9 cellular contexts compared by ENCODE assay signal in genomic region chr14:104681689-104682074, GRCh38. TPM values are rescaled to one million over a fixed set of nuclear protein-coding genes. Genes with fewer than 3 reads are reported as not detected.
DNase-seq lines count a peak whose midpoint lies in the region; ATAC-seq, FAIRE-seq and TF ChIP-seq lines count a peak whose summit lies in the region.
"Had no signal": no experiment of that assay in that cellular context is flagged by ENCODE, and none has a peak within 500 bp of the region (broad histone marks: within the 10 kb centered on the region; RNA-seq: fewer than 3 reads in every experiment).

No MANE protein-coding gene starts in this region.

- intact Hi-C loops in K562 (cut with micrococcal nuclease), result no loop called here
- intact Hi-C loops in activated naive CD4-positive, alpha-beta T cell treated with anti-CD3 and anti-CD28 coated beads for 36 hours (cut with micrococcal nuclease), result no loop called here

- H3K36me3 ChIP-seq in K562 (ENCODE audit: control insufficient read depth, insufficient read depth, low read length), result no peaks in the 10 kb centered on the region
- H3K36me3 ChIP-seq in iPS DF 6.9 (ENCODE audit: control insufficient read depth, insufficient read depth, low read length), result no peaks in the 10 kb centered on the region

- TF ChIP-seq RAD21 in K562 (CRISPR knock-in tag; conservative IDR thresholded peaks at IDR 0.05 in 1 of 2, IDR thresholded peaks at IDR 0.05 in 1 of 2), result no peak

- H3K4me3 Mint-ChIP-seq in activated naive CD4-positive, alpha-beta T cell treated with anti-CD3 and anti-CD28 coated beads for 36 hours, result no peak overlapping the region
- H3K4me3 Mint-ChIP-seq in activated T-cell treated with anti-CD3 and anti-CD28 coated beads, Interleukin-2, amount 50 U/mL, for 24 hours, result no peak overlapping the region

- H3K79me2 ChIP-seq in K562 (ENCODE audit: control insufficient read depth, insufficient read depth, low read length), result no peaks in the 10 kb centered on the region

- H3K9me3 ChIP-seq in K562 (replicated peaks; ENCODE audit: control insufficient read depth, insufficient read depth, low read depth, low read length) (no peaks in the 10 kb centered on the region), iPS DF 6.9 (ENCODE audit: control insufficient read depth, insufficient read depth, low read length) (no peaks in the 10 kb centered on the region)

- FAIRE-seq in K562 (lab: Jason Lieb, UNC), result no peak

- H3K9me3 Mint-ChIP-seq in activated naive CD4-positive, alpha-beta T cell treated with anti-CD3 and anti-CD28 coated beads for 36 hours, result no peaks in the 10 kb centered on the region
- H3K9me3 Mint-ChIP-seq in activated T-cell treated with anti-CD3 and anti-CD28 coated beads, Interleukin-2, amount 50 U/mL, for 24 hours, result no peaks in the 10 kb centered on the region
- H3K9me3 Mint-ChIP-seq: activated B cell treated with CpG ODN at 0.5 μM for 24 hours had no signal

- POLR2A ChIA-PET in K562 (lab: Yijun Ruan, JAX), result interaction anchor here (0.7 kb wide), 2 partner anchors 169 to 211 kb away, joined by 3 to 4 read pairs; no protein-coding TSS in a partner anchor

- DNase-seq in HPDE6-E6E7 (ENCODE audit: extremely low spot score) (peak; percentile 56), K562 (ENCODE audit: extremely low read depth in 1 of 4, low spot score in 3 of 4) (no peak), iPS DF 6.9 (ENCODE audit: low read depth, low spot score) (peak; percentile 84), skeletal muscle cell (ENCODE audit: low read depth) (peak; percentile 41), NCI-H1417 treated with DMSO at 0.1 percent for 48 hours (lab: John Stamatoyannopoulos, UW) (no peak), NCI-H2107 treated with DMSO at 0.1 percent for 48 hours (lab: John Stamatoyannopoulos, UW; ENCODE audit: unreplicated experiment) (no peak)
- DNase-seq in activated naive CD4-positive, alpha-beta T cell treated with anti-CD3 and anti-CD28 coated beads for 36 hours, result no peak
- no peak for DNase-seq in activated T-cell treated with anti-CD3 and anti-CD28 coated beads, Interleukin-2, amount 50 U/mL, for 24 hours

- no peak for ATAC-seq in K562

- no peak overlapping the region for H2AFZ ChIP-seq in K562 (ENCODE audit: low read depth, low read length)

- H3K27me3 ChIP-seq in K562 (ENCODE audit: control insufficient read depth in 2 of 2, insufficient read depth in 2 of 2, low read length in 2 of 2), result no peaks in the 10 kb centered on the region
- no peaks in the 10 kb centered on the region for H3K27me3 ChIP-seq in iPS DF 6.9 (ENCODE audit: control insufficient read depth, insufficient read depth, low read length)

- in situ Hi-C loops in K562 (cut with MboI), result no loop called here

- H3K27ac ChIP-seq in K562 (ENCODE audit: extremely low read depth, low read depth, low read length) (no peak overlapping the region), iPS DF 6.9 (ENCODE audit: low read length) (no peak overlapping the region)

- H3K27me3 Mint-ChIP-seq in activated naive CD4-positive, alpha-beta T cell treated with anti-CD3 and anti-CD28 coated beads for 36 hours (ENCODE audit: low read depth), result no peaks in the 10 kb centered on the region
- no peaks in the 10 kb centered on the region for H3K27me3 Mint-ChIP-seq in activated T-cell treated with anti-CD3 and anti-CD28 coated beads, Interleukin-2, amount 50 U/mL, for 24 hours
- H3K27me3 Mint-ChIP-seq: activated B cell treated with CpG ODN at 0.5 μM for 24 hours had no signal

- H3K9ac ChIP-seq in K562 (ENCODE audit: insufficient read depth in 1 of 2, low read depth in 2 of 2, low read length in 2 of 2), result peak overlapping the region in 1 of 2 experiments; percentile 79; a peak in 2 of 4 replicates

- H3K27ac Mint-ChIP-seq in activated naive CD4-positive, alpha-beta T cell treated with anti-CD3 and anti-CD28 coated beads for 36 hours, result no peak overlapping the region
- H3K27ac Mint-ChIP-seq in activated T-cell treated with anti-CD3 and anti-CD28 coated beads, Interleukin-2, amount 50 U/mL, for 24 hours, result no peak overlapping the region

- TF ChIP-seq EP300 in K562 (IDR thresholded peaks at IDR 0.05; ENCODE audit: low read length), result no peak

- H3K4me3 ChIP-seq in K562, result no peak overlapping the region
- H3K4me3 ChIP-seq in iPS DF 6.9 (ENCODE audit: low read length), result no peak overlapping the region; the same call in 1 of the 2 replicates
- H3K4me3 ChIP-seq in skeletal muscle cell (ENCODE audit: low read depth, low read length), result peak overlapping the region; percentile 21

- no peaks in the 10 kb centered on the region for H3K9me1 ChIP-seq in K562 (ENCODE audit: control insufficient read depth, insufficient read depth, low read length)

- BruUV-seq in K562 (replicated peaks; lab: Mats Ljungman, UMichigan), result no TSS peak

- CTCF ChIA-PET in K562 (lab: Yijun Ruan, JAX; ENCODE audit: low intra/inter-chr PET ratio), result no interaction called here
- CTCF ChIA-PET in activated naive CD4-positive, alpha-beta T cell treated with anti-CD3 and anti-CD28 coated beads for 36 hours (lab: Charles Lee), result no interaction called here

- no peak overlapping the region for H3K4me2 ChIP-seq in K562 (ENCODE audit: insufficient read depth, low read length)

- no peak for TF ChIP-seq CTCF in K562 (IDR thresholded peaks at IDR 0.05 in 2 of 3, conservative IDR thresholded peaks at IDR 0.05 in 1 of 3; ENCODE audit: insufficient read depth in 2 of 3, low read depth in 1 of 3, low read length in 3 of 3)

- H3K4me1 Mint-ChIP-seq in activated naive CD4-positive, alpha-beta T cell treated with anti-CD3 and anti-CD28 coated beads for 36 hours (ENCODE audit: low read depth), result peaks cover 17% of the 10 kb centered on the region
- H3K4me1 Mint-ChIP-seq in activated T-cell treated with anti-CD3 and anti-CD28 coated beads, Interleukin-2, amount 50 U/mL, for 24 hours (ENCODE audit: low read depth), result peaks cover 28% of the 10 kb centered on the region

- no peaks in the 10 kb centered on the region for H3K36me3 Mint-ChIP-seq in activated naive CD4-positive, alpha-beta T cell treated with anti-CD3 and anti-CD28 coated beads for 36 hours (ENCODE audit: low read depth)
- H3K36me3 Mint-ChIP-seq in activated T-cell treated with anti-CD3 and anti-CD28 coated beads, Interleukin-2, amount 50 U/mL, for 24 hours (ENCODE audit: low read depth), result no peaks in the 10 kb centered on the region

- H4K20me1 ChIP-seq in K562 (replicated peaks; ENCODE audit: control insufficient read depth, insufficient read depth, low read length), result no peaks in the 10 kb centered on the region

- TF ChIP-seq POLR2A in K562 (conservative IDR thresholded peaks at IDR 0.05), result no peak

- H3K4me1 ChIP-seq in K562 (replicated peaks in 1 of 2; ENCODE audit: control insufficient read depth in 2 of 2, insufficient read depth in 2 of 2, low read length in 2 of 2) (peaks cover 31 to 60% of the 10 kb centered on the region in 2 experiments), iPS DF 6.9 (ENCODE audit: control insufficient read depth, insufficient read depth, low read length) (peaks cover 20% of the 10 kb centered on the region)

- WGBS in K562 (ENCODE audit: insufficient coverage, low coverage, missing lambda C conversion rate), result 39% methylated on average over 6 of the region's 11 CpGs
- WGBS in iPS DF 6.9 (ENCODE audit: insufficient coverage, insufficient read length), result no CpG with 5 or more reads among the region's 11 CpGs

TF ChIP-seq in K562, 482 proteins besides CTCF, POLR2A, EP300 and RAD21 (continues in another document):
- TF ChIP-seq GABPA (tag; conservative IDR thresholded peaks at IDR 0.05; ENCODE audit: low read depth), result 0 out of 2 replicates have a peak, but pooled peaks have one; percentile 13

RNA-seq across cellular contexts. Expression of gene INF2, which starts 7.7 kb away (rescaled TPM):
- 30.6 and 91.0 TPM in 2 replicates for total RNA-seq in K562 (2011; cell fraction: chromatin; rRNA removed; ENCODE audit: low replicate concordance)
- total RNA-seq in K562 (2011; cell fraction: nucleolus; rRNA removed), result 44.5 and 47.5 TPM in 2 replicates
- 33.6 and 37.9 TPM in 2 replicates for total RNA-seq in K562 (2011; cell fraction: nucleoplasm; rRNA removed)
- total RNA-seq in K562 (2014; rRNA removed) (24.9 and 28.8 TPM in 2 replicates), K562 (2014; rRNA removed; fragmentation: Illumina TruSeq; extraction: Trizol) (2.8 and 4.4 TPM in 2 replicates), K562 (2015; rRNA removed; fragmentation: Illumina TruSeq; extraction: Trizol) (7.8 and 8.7 TPM in 2 replicates), K562 (2021) (30.7 and 31.3 TPM in 2 replicates)
- polyA plus RNA-seq in K562 (2011; rRNA removed) (8.3 and 13.8 TPM in 2 replicates), K562 (2014; fragmentation: Illumina TruSeq; extraction: Trizol) (7.2 and 12.4 TPM in 2 replicates), K562 (2014; fragmentation: Nextera tagmentation; extraction: Ambion mirVana) (1 to 10 TPM in 1 of 2 experiments, under 1 TPM in 1; 0.56 to 1.4 TPM), K562 (2014; rRNA removed) (26.2 and 28.2 TPM in 2 replicates)
- polyA plus RNA-seq in K562 (2011; cell fraction: cytosol; rRNA removed), result 13.6 and 29.1 TPM in 2 replicates
- polyA plus RNA-seq in K562 (2011; cell fraction: nucleus; rRNA removed), result 35.1 and 63.6 TPM in 2 replicates
- polyA plus RNA-seq in K562 (2012), result 15.0 and 19.9 TPM in 2 replicates
- polyA minus RNA-seq in K562 (2011; rRNA and poly(A)+ RNA removed), result 3.5 and 6.1 TPM in 2 replicates
- polyA minus RNA-seq in K562 (2011; cell fraction: cytosol; rRNA and poly(A)+ RNA removed), result 8.0 and 13.7 TPM in 2 replicates
- polyA minus RNA-seq in K562 (2011; cell fraction: nucleus; rRNA and poly(A)+ RNA removed), result 9.4 and 12.0 TPM in 2 replicates
- 10 to 100 TPM; 50.7 to 50.9 TPM for total RNA-seq in activated naive CD4-positive, alpha-beta T cell treated with anti-CD3 and anti-CD28 coated beads for 36 hours

RNA-seq across cellular contexts. Expression of gene ADSS1, which starts 42.3 kb away (rescaled TPM):
- total RNA-seq in K562 (2011; cell fraction: chromatin; rRNA removed; ENCODE audit: low replicate concordance), result 17.1 and 35.0 TPM in 2 replicates
- 12.5 and 17.5 TPM in 2 replicates for total RNA-seq in K562 (2011; cell fraction: nucleolus; rRNA removed)
- 16.8 and 20.0 TPM in 2 replicates for total RNA-seq in K562 (2011; cell fraction: nucleoplasm; rRNA removed)
- total RNA-seq in K562 (2014; rRNA removed) (4.4 and 5.9 TPM in 2 replicates), K562 (2014; rRNA removed; fragmentation: Illumina TruSeq; extraction: Trizol) (2.0 and 2.2 TPM in 2 replicates), K562 (2015; rRNA removed; fragmentation: Illumina TruSeq; extraction: Trizol) (3.5 and 3.6 TPM in 2 replicates), K562 (2021) (4.2 and 4.9 TPM in 2 replicates)
- polyA plus RNA-seq in K562 (2011; rRNA removed) (4.2 and 5.2 TPM in 2 replicates), K562 (2014; fragmentation: Illumina TruSeq; extraction: Trizol) (3.9 and 4.3 TPM in 2 replicates), K562 (2014; fragmentation: Nextera tagmentation; extraction: Ambion mirVana) (under 1 TPM; 0.53 to 0.74 TPM), K562 (2014; rRNA removed) (3.6 and 5.3 TPM in 2 replicates)
- 2.7 and 4.0 TPM in 2 replicates for polyA plus RNA-seq in K562 (2011; cell fraction: cytosol; rRNA removed)
- polyA plus RNA-seq in K562 (2011; cell fraction: nucleus; rRNA removed), result 39.1 and 54.9 TPM in 2 replicates
- 6.0 and 16.4 TPM in 2 replicates for polyA plus RNA-seq in K562 (2012)
- 2.6 and 2.7 TPM in 2 replicates for polyA minus RNA-seq in K562 (2011; rRNA and poly(A)+ RNA removed)
- 1.3 and 1.6 TPM in 2 replicates for polyA minus RNA-seq in K562 (2011; cell fraction: cytosol; rRNA and poly(A)+ RNA removed)
- polyA minus RNA-seq in K562 (2011; cell fraction: nucleus; rRNA and poly(A)+ RNA removed), result 6.4 and 9.8 TPM in 2 replicates
- 1 to 10 TPM; 5.1 to 5.5 TPM for total RNA-seq in activated naive CD4-positive, alpha-beta T cell treated with anti-CD3 and anti-CD28 coated beads for 36 hours

Comparison
In these comparisons a context has a peak if more than half of its experiments do, and no peak if none do; other contexts are left out.
1. DNase-seq: peak in HPDE6-E6E7 (single experiment), iPS DF 6.9 (single experiment) and skeletal muscle cell (single experiment); none in K562 (0 of 4), activated naive CD4-positive, alpha-beta T cell treated with anti-CD3 and anti-CD28 coated beads for 36 hours (single experiment), NCI-H1417 treated with DMSO at 0.1 percent for 48 hours (single experiment), NCI-H2107 treated with DMSO at 0.1 percent for 48 hours (single experiment) and activated T-cell treated with anti-CD3 and anti-CD28 coated beads, Interleukin-2, amount 50 U/mL, for 24 hours (single experiment).